In the genomic region with DNA sequence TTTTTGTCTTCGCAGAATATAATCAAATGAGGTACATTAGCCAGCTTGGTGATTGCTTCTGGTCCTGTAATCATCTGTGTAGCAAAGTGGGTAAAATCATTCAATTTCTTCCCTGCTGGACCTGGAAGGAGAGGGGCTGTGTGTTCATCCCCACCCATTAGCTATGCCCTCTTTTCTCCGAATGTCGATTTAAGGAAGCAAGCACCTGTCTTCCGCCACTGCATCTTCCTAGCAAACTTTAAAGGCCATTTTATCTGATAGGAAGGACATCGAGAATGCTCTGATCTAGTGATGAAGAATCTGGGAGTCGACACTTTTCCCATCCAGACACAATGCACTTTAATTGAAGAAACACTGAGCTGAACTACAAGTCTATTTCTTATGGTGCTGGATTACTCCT, we compare ENCODE assay signal across 12 cellular contexts. TPM values are rescaled to one million over a fixed set of nuclear protein-coding genes. Genes with fewer than 3 reads are reported as not detected.
"Had no signal": no experiment of that assay in that cellular context is flagged by ENCODE, and none has a peak within 500 bp of the region (broad histone marks: within the 10 kb centered on the region; RNA-seq: fewer than 3 reads in every experiment).

No MANE protein-coding gene starts in this region.

- H3K27ac Mint-ChIP-seq: activated CD4-positive, alpha-beta T cell treated with anti-CD3 and anti-CD28 coated beads, Interleukin-2, amount 10 ng/mL, durations not matched to agents 24 days and 14 days; activated naive CD8-positive, alpha-beta T cell treated with anti-CD3 and anti-CD28 coated beads for 36 hours; T-helper 1 cell treated with Interleukin-12 subunit alpha and Interleukin-12 subunit beta and Interleukin-4 antibody, amounts not matched to agents 30 μg/mL and 1 μg/mL, for 36 hours had no signal

- H3K36me3 ChIP-seq: brain microvascular endothelial cell, ovary had no signal

- H3K9me3 ChIP-seq: ovary had no signal

- H3K36me3 Mint-ChIP-seq: activated naive CD8-positive, alpha-beta T cell treated with anti-CD3 and anti-CD28 coated beads for 36 hours had no signal

- H3K4me3 Mint-ChIP-seq: activated CD4-positive, alpha-beta T cell treated with anti-CD3 and anti-CD28 coated beads, Interleukin-2, amount 10 ng/mL, durations not matched to agents 24 days and 14 days; activated naive CD8-positive, alpha-beta T cell treated with anti-CD3 and anti-CD28 coated beads for 36 hours; neural crest cell; T-helper 1 cell treated with Interleukin-12 subunit alpha and Interleukin-12 subunit beta and Interleukin-4 antibody, amounts not matched to agents 30 μg/mL and 1 μg/mL, for 36 hours had no signal

- H3K9me3 Mint-ChIP-seq: activated CD4-positive, alpha-beta T cell treated with anti-CD3 and anti-CD28 coated beads, Interleukin-2, amount 10 ng/mL, durations not matched to agents 24 days and 14 days; activated naive CD8-positive, alpha-beta T cell treated with anti-CD3 and anti-CD28 coated beads for 36 hours; neural crest cell; T-helper 1 cell treated with Interleukin-12 subunit alpha and Interleukin-12 subunit beta and Interleukin-4 antibody, amounts not matched to agents 30 μg/mL and 1 μg/mL, for 36 hours had no signal

- H3K4me1 Mint-ChIP-seq: activated CD4-positive, alpha-beta T cell treated with anti-CD3 and anti-CD28 coated beads, Interleukin-2, amount 10 ng/mL, durations not matched to agents 24 days and 14 days; activated naive CD8-positive, alpha-beta T cell treated with anti-CD3 and anti-CD28 coated beads for 36 hours had no signal

- H3K4me3 ChIP-seq: ovary had no signal

- H3K27ac ChIP-seq: brain microvascular endothelial cell, ovary had no signal

- ATAC-seq: left lobe of liver had no signal

- DNase-seq: activated CD4-positive, CD25-positive, alpha-beta regulatory T cell; activated CD8-positive, alpha-beta memory T cell treated with anti-CD3 and anti-CD28 coated beads, Interleukin-2, amount 50 U/mL, for 48 hours; activated naive CD8-positive, alpha-beta T cell treated with anti-CD3 and anti-CD28 coated beads for 36 hours; stimulated activated CD4-positive, alpha-beta T cell treated with anti-CD3 and anti-CD28 coated beads, Interleukin-2, amount 100 ng/mL, for 24 hours had no signal

- H3K27me3 ChIP-seq: brain microvascular endothelial cell, ovary had no signal

RNA-seq across cellular contexts. Expression of a gene that starts 1.0 kb away (rescaled TPM):
- total RNA-seq: activated CD4-positive, alpha-beta T cell treated with anti-CD3 and anti-CD28 coated beads, Interleukin-2, amount 10 ng/mL, durations not matched to agents 24 days and 14 days; dermis microvascular lymphatic vessel endothelial cell; left lobe of liver; lung microvascular endothelial cell had no signal
